8 cellular contexts compared by ENCODE assay signal in the genomic region with DNA sequence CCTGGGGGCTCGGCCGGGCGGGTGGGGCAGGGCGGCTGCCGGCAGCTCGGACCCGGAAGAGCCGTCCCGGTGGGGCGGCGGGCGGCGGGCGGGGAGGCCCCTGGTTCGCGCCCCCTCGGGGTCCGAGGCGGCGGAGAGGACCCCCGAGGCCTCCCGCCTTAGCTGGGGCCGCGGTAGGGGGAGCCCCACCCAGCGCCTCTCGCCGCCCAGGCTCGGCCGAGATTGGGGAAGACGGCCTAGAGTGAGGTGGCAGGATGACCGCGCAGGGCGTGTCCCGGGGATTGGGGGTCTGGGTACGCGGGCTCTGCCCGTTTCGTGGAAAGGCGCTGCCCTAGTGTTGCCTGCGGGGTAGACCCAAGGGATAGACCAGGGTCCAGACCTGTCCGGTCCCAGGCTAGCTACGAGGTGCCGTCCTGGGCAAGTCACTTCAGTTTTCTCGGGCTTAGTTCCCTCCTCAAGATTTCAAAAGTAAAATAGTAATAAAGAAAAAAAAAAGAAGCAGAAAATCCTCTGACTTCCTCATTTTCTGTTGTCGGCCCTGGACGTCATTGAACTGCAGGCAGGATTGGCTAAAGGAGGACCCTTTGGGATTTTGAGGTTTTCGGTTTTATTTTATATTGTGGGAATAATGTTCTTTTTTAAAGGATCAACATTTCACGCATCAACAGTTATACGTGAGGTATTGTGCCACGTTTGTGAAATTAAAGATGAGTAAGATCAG. TPM values are rescaled to one million over a fixed set of nuclear protein-coding genes. Genes with fewer than 3 reads are reported as not detected.
DNase-seq lines count a peak whose midpoint lies in the region; ATAC-seq and TF ChIP-seq lines count a peak whose summit lies in the region.

No MANE protein-coding gene starts in this region.

- H3K9me3 ChIP-seq in ovary, result no peaks in the 10 kb centered on the region
- no peaks in the 10 kb centered on the region for H3K9me3 ChIP-seq in upper lobe of right lung

- peak; percentile 67 for DNase-seq in AG10803 (ENCODE audit: low read depth)
- peak; percentile 63 for DNase-seq in RWPE1 (ENCODE audit: low spot score)
- DNase-seq in activated naive CD4-positive, alpha-beta T cell (lab: John Stamatoyannopoulos, UW), result peak; percentile 20 to 36 (median 26)
- peak; percentile 67 for DNase-seq in glutamatergic neuron
- peak; percentile 62 to 78 (median 73) for DNase-seq in ovary
- peak; percentile 90 for DNase-seq in upper lobe of right lung

- H3K27me3 ChIP-seq in ovary, result no peaks in the 10 kb centered on the region
- H3K27me3 ChIP-seq in upper lobe of right lung, result no peaks in the 10 kb centered on the region

- no peak for TF ChIP-seq EP300 in ovary (IDR thresholded peaks at IDR 0.05)

- H3K4me3 Mint-ChIP-seq in glutamatergic neuron (ENCODE audit: unreplicated experiment), result peak overlapping the region; percentile 91

- ATAC-seq in GM19324 (IDR thresholded peaks at IDR 0.05; ENCODE audit: low FRiP score, unreplicated experiment) (peak; percentile 44), HG03354 (IDR thresholded peaks at IDR 0.05; ENCODE audit: poor library complexity, severe bottlenecking, unreplicated experiment) (peak; percentile 64), upper lobe of right lung (peak; percentile 70)

- H3K9me3 Mint-ChIP-seq in glutamatergic neuron (ENCODE audit: unreplicated experiment), result peaks cover 8% of the 10 kb centered on the region

- intact Hi-C loops in ovary (cut with DNase I), result no loop called here
- intact Hi-C loops in upper lobe of right lung (cut with DNase I), result no loop called here

- peak overlapping the region; percentile 86 for H3K27ac Mint-ChIP-seq in glutamatergic neuron (ENCODE audit: unreplicated experiment)

- no peak for TF ChIP-seq POLR2A in ovary (IDR thresholded peaks at IDR 0.05)

- peaks cover 20% of the 10 kb centered on the region for H3K4me1 Mint-ChIP-seq in glutamatergic neuron (ENCODE audit: low read depth, unreplicated experiment)

- CTCF ChIA-PET in RWPE1 (lab: Yijun Ruan, JAX), result interaction anchor here (0.5 to 1.0 kb wide), 3 partner anchors 63 to 95 kb away, joined by 3 read pairs; no protein-coding TSS in a partner anchor

- WGBS in ovary, 3 donors, result 0 to 1% (median 1%) methylated on average over 20 to 50 of the region's 50 CpGs

- H3K27ac ChIP-seq in RWPE1, result peak overlapping the region; percentile 94
- H3K27ac ChIP-seq in ovary, result peak overlapping the region; percentile 82 to 90
- peak overlapping the region; percentile 98 for H3K27ac ChIP-seq in upper lobe of right lung

- TF ChIP-seq CTCF in AG10803 (conservative IDR thresholded peaks at IDR 0.05; ENCODE audit: low read length) (no peak), RWPE1 (conservative IDR thresholded peaks at IDR 0.05; ENCODE audit: low read depth) (no peak), glutamatergic neuron (IDR thresholded peaks at IDR 0.05; ENCODE audit: partially characterized antibody, unreplicated experiment) (no peak), ovary (IDR thresholded peaks at IDR 0.05) (peak in 1 of 3 donors; percentile 2), upper lobe of right lung (IDR thresholded peaks at IDR 0.05) (no peak)

- H3K4me3 ChIP-seq in AG10803 (ENCODE audit: low read length) (peak overlapping the region; percentile 96), ovary (peak overlapping the region; percentile 81), upper lobe of right lung (peak overlapping the region; percentile 91)

- peaks cover 5% of the 10 kb centered on the region for H3K36me3 Mint-ChIP-seq in glutamatergic neuron (ENCODE audit: unreplicated experiment)

- peaks cover 2% of the 10 kb centered on the region for H3K27me3 Mint-ChIP-seq in glutamatergic neuron (ENCODE audit: unreplicated experiment)

- H3K36me3 ChIP-seq in ovary (no peaks in the 10 kb centered on the region), upper lobe of right lung (peaks cover 33% of the 10 kb centered on the region)

- H3K4me1 ChIP-seq in ovary (ENCODE audit: insufficient read depth), result peaks cover 7% of the 10 kb centered on the region
- H3K4me1 ChIP-seq in upper lobe of right lung, result peaks cover 43% of the 10 kb centered on the region

- POLR2A ChIA-PET in RWPE1 (lab: Yijun Ruan, JAX; ENCODE audit: low non-redundant PET), result interaction anchor here (0.5 to 1.3 kb wide), 3 partner anchors 12 to 55 kb away, joined by 4 to 7 read pairs (median 5); partner anchors contain the start of gene ZNF774

RNA-seq across cellular contexts. Expression of gene IQGAP1, which starts 0.6 kb away (rescaled TPM):
- total RNA-seq in glutamatergic neuron (ENCODE audit: unreplicated experiment) (61.1 TPM), ovary (100 to 1,000 TPM in 4 of 7 donors, 10 to 100 TPM in 3; 96.7 to 172 (median 108) TPM), upper lobe of right lung (256 TPM)
- 100 to 1,000 TPM in 1 of 2 donors, 10 to 100 TPM in 1; 68.1 to 173 TPM for polyA plus RNA-seq in ovary

RNA-seq across cellular contexts. Expression of gene ZNF774, which starts 36.5 kb away (rescaled TPM):
- total RNA-seq in glutamatergic neuron (ENCODE audit: unreplicated experiment), result 6.7 TPM
- total RNA-seq in ovary, result 1 to 10 TPM in 6 of 7 donors, under 1 TPM in 1; 0.83 to 4.3 (median 2.4) TPM
- polyA plus RNA-seq in ovary, result 1 to 10 TPM; 1.0 to 4.1 TPM
- total RNA-seq in upper lobe of right lung, result 3.6 TPM

Comparison
In these comparisons a context has a peak if more than half of its experiments do, and no peak if none do; other contexts are left out.
1. Peak in every context shown above with its lines: DNase-seq, ATAC-seq, H3K4me3 ChIP-seq and H3K27ac ChIP-seq.
2. DNase-seq: peak in every context shown above with its lines; median percentile 90 in upper lobe of right lung; 73 in ovary; 67 in AG10803; 67 in glutamatergic neuron; 63 in RWPE1; 26 in activated naive CD4-positive, alpha-beta T cell.